In the genomic region with DNA sequence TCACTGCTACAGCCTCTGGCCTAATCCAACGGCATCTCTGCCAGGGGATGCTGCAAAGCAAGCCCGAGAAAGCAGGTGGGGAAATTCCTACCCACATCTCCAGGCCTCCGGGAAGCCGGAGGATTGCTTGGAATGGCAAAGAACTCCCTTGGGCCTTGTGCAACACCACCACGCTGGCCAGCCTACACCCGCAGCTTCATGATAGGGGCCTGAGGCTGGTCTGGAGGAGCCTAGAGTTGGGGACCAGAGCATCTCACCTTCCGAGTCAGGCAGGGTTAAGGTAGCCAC, we compare ENCODE assay signal across 15 cellular contexts. TPM values are rescaled to one million over a fixed set of nuclear protein-coding genes. Genes with fewer than 3 reads are reported as not detected.
DNase-seq lines count a peak whose midpoint lies in the region; ATAC-seq and TF ChIP-seq lines count a peak whose summit lies in the region.
"Had no signal": no experiment of that assay in that cellular context is flagged by ENCODE, and none has a peak within 500 bp of the region (broad histone marks: within the 10 kb centered on the region; RNA-seq: fewer than 3 reads in every experiment).

No MANE protein-coding gene starts in this region.

- WGBS in IMR-90 (ENCODE audit: extremely low coverage in 2 of 2, insufficient read length in 1 of 2), 2 experiments = 100% methylated on average over 3 of the region's 7 CpGs; no CpG with 5 or more reads in 1 of the 2 experiments

- H3K27me3 ChIP-seq in IMR-90 (ENCODE audit: control insufficient read depth, insufficient read depth, low read length) = no peaks in the 10 kb centered on the region
- H3K27me3 ChIP-seq in neural progenitor cell = no peaks in the 10 kb centered on the region
- H3K27me3 ChIP-seq: adrenal gland had no signal

- no peak overlapping the region for H3K9ac ChIP-seq in IMR-90 (ENCODE audit: low read depth, low read length)
- H3K9ac ChIP-seq in neural progenitor cell = no peak overlapping the region

- H3K4me1 ChIP-seq in IMR-90 (ENCODE audit: control insufficient read depth, insufficient read depth, low read length) = no peaks in the 10 kb centered on the region
- H3K4me1 ChIP-seq in neural progenitor cell = no peaks in the 10 kb centered on the region
- H3K4me1 ChIP-seq: adrenal gland, prostate gland had no signal

- peaks cover 100% of the 10 kb centered on the region for H3K36me3 Mint-ChIP-seq in dendritic cell treated with granulocyte-macrophage colony-stimulating factor and Interleukin-4, amounts not matched to agents 40 ng/mL and 50 ng/mL, for 4 days (ENCODE audit: low read depth)
- H3K36me3 Mint-ChIP-seq in neural progenitor cell = peaks cover 27% of the 10 kb centered on the region

- ATAC-seq in IMR-90 (ENCODE audit: low read depth) (no peak), HG03354 (IDR thresholded peaks at IDR 0.05; ENCODE audit: poor library complexity, severe bottlenecking, unreplicated experiment) (no peak), SK-N-SH treated with all-trans-retinoic acid at 6 μM for 48 hours (no peak)
- ATAC-seq: left cardiac atrium had no signal

- peaks cover 0 to 5% of the 10 kb centered on the region in 2 experiments; a peak in 1 of 4 replicates for H3K79me1 ChIP-seq in IMR-90 (ENCODE audit: low read depth in 1 of 2, low read length in 2 of 2)

- H2AFZ ChIP-seq in IMR-90 (replicated peaks; ENCODE audit: low read length, poor library complexity) (no peak overlapping the region), neural progenitor cell (replicated peaks) (no peak overlapping the region)

- in situ Hi-C loops in IMR-90 (cut with MboI; ENCODE audit: low sequenced_read_pairs) = no loop called here

- no peak overlapping the region for H2BK15ac ChIP-seq in IMR-90 (ENCODE audit: low read depth, low read length)

- peak overlapping the region; percentile 59 for H3K27ac Mint-ChIP-seq in dendritic cell treated with granulocyte-macrophage colony-stimulating factor and Interleukin-4, amounts not matched to agents 40 ng/mL and 50 ng/mL, for 4 days
- peak overlapping the region; percentile 60 for H3K27ac Mint-ChIP-seq in neural progenitor cell
- H3K27ac Mint-ChIP-seq: activated CD4-positive, alpha-beta T cell treated with anti-CD3 and anti-CD28 coated beads, Interleukin-2, amount 10 ng/mL, durations not matched to agents 7 days and 5 days; T-helper 2 cell treated with Interferon-gamma antibody and Interleukin-4, amounts not matched to agents 5 μg/mL and 100 μg/mL, for 36 hours had no signal

- H2AK9ac ChIP-seq in IMR-90 (replicated peaks; ENCODE audit: low read depth, low read length, poor library complexity) = peak overlapping the region; percentile 59

- H2AK5ac ChIP-seq in IMR-90 (ENCODE audit: low read depth, low read length) = no peak overlapping the region

- no peak overlapping the region for H3K4ac ChIP-seq in IMR-90 (ENCODE audit: low read depth, low read length)

- H4K5ac ChIP-seq in IMR-90 (ENCODE audit: low read depth, low read length) = no peak overlapping the region

- no peak overlapping the region for H4K91ac ChIP-seq in IMR-90 (ENCODE audit: insufficient read depth, low read depth, low read length)

- BruUV-seq in IMR-90 (replicated peaks; lab: Mats Ljungman, UMichigan) = no TSS peak

- no peak overlapping the region for H2BK120ac ChIP-seq in IMR-90 (ENCODE audit: low read depth, low read length)

- no peak overlapping the region for H2BK5ac ChIP-seq in IMR-90 (ENCODE audit: low read depth, low read length, poor library complexity, severe bottlenecking)

- H3K4me3 ChIP-seq in IMR-90 (ENCODE audit: insufficient read depth, low read depth, low read length) = no peak overlapping the region
- no peak overlapping the region for H3K4me3 ChIP-seq in neural progenitor cell
- H3K4me3 ChIP-seq: adrenal gland, prostate gland had no signal

- no peak overlapping the region for H3K14ac ChIP-seq in IMR-90 (replicated peaks; ENCODE audit: low read depth, low read length)

- H4K20me1 ChIP-seq in IMR-90 (ENCODE audit: insufficient read depth, low read length) (peaks cover 17% of the 10 kb centered on the region), neural progenitor cell (ENCODE audit: low read depth) (peaks cover 8% of the 10 kb centered on the region)

- no peak for TF ChIP-seq RAD21 in IMR-90 (IDR thresholded peaks at IDR 0.05; ENCODE audit: low read length)

- no peak overlapping the region for H4K8ac ChIP-seq in IMR-90 (ENCODE audit: low read depth in 2 of 2, low read length in 2 of 2)

- no peak overlapping the region for H3K18ac ChIP-seq in IMR-90 (ENCODE audit: low read depth, low read length)

- TF ChIP-seq POLR2A in IMR-90 (IDR thresholded peaks at IDR 0.05; ENCODE audit: low read depth, low read length) = no peak

- POLR2A ChIA-PET in IMR-90 (lab: Charles Lee; ENCODE audit: unreplicated experiment) = no interaction called here

- H3K36me3 ChIP-seq in IMR-90 (ENCODE audit: control insufficient read depth, insufficient read depth, low read length) (peaks cover 91% of the 10 kb centered on the region), neural progenitor cell (no peaks in the 10 kb centered on the region)

- CTCF ChIA-PET in IMR-90 (lab: Yijun Ruan, JAX) = interaction anchor here (1.0 to 1.2 kb wide), 2 partner anchors 8 to 9 kb away, joined by 5 to 7 read pairs; no protein-coding TSS in a partner anchor

- H3K27me3 Mint-ChIP-seq in dendritic cell treated with granulocyte-macrophage colony-stimulating factor and Interleukin-4, amounts not matched to agents 40 ng/mL and 50 ng/mL, for 4 days = no peaks in the 10 kb centered on the region
- H3K27me3 Mint-ChIP-seq in neural progenitor cell (ENCODE audit: insufficient read depth, low read depth) = peaks cover 11% of the 10 kb centered on the region
- H3K27me3 Mint-ChIP-seq: activated CD4-positive, alpha-beta T cell treated with anti-CD3 and anti-CD28 coated beads, Interleukin-2, amount 10 ng/mL, durations not matched to agents 7 days and 5 days had no signal

- intact Hi-C loops in IMR-90 (cut with micrococcal nuclease) = no loop called here
- intact Hi-C loops in dendritic cell treated with granulocyte-macrophage colony-stimulating factor and Interleukin-4, amounts not matched to agents 40 ng/mL and 50 ng/mL, for 4 days (cut with micrococcal nuclease) = no loop called here

- H3K79me2 ChIP-seq in neural progenitor cell (ENCODE audit: low read depth) = no peaks in the 10 kb centered on the region

- H3K4me3 Mint-ChIP-seq in dendritic cell treated with granulocyte-macrophage colony-stimulating factor and Interleukin-4, amounts not matched to agents 40 ng/mL and 50 ng/mL, for 4 days = no peak overlapping the region
- no peak overlapping the region for H3K4me3 Mint-ChIP-seq in neural progenitor cell
- H3K4me3 Mint-ChIP-seq: activated CD4-positive, alpha-beta T cell treated with anti-CD3 and anti-CD28 coated beads, Interleukin-2, amount 10 ng/mL, durations not matched to agents 7 days and 5 days; T-helper 2 cell treated with Interferon-gamma antibody and Interleukin-4, amounts not matched to agents 5 μg/mL and 100 μg/mL, for 36 hours had no signal

- no peaks in the 10 kb centered on the region for H3K9me1 ChIP-seq in IMR-90 (ENCODE audit: insufficient read depth, low read length)

- no peak for TF ChIP-seq CTCF in IMR-90 (conservative IDR thresholded peaks at IDR 0.05; ENCODE audit: low read depth, low read length)
- no peak for TF ChIP-seq CTCF in neural progenitor cell (IDR thresholded peaks at IDR 0.05)

- H3K4me2 ChIP-seq in IMR-90 (ENCODE audit: low read depth, low read length) (no peak overlapping the region), neural progenitor cell (no peak overlapping the region)

- dilution Hi-C loops in IMR-90 (cut with HindIII; ENCODE audit: low sequenced_read_pairs, unreplicated experiment) = no loop called here

- no peak overlapping the region for H3K23ac ChIP-seq in IMR-90 (ENCODE audit: low read depth, low read length)

- H3K9me3 ChIP-seq in IMR-90 (ENCODE audit: control insufficient read depth, insufficient read depth, low read length) (no peaks in the 10 kb centered on the region), neural progenitor cell (ENCODE audit: low read depth) (no peaks in the 10 kb centered on the region)
- H3K9me3 ChIP-seq: adrenal gland, prostate gland had no signal

- H3K9me3 Mint-ChIP-seq in dendritic cell treated with granulocyte-macrophage colony-stimulating factor and Interleukin-4, amounts not matched to agents 40 ng/mL and 50 ng/mL, for 4 days = no peaks in the 10 kb centered on the region
- H3K9me3 Mint-ChIP-seq in neural progenitor cell = no peaks in the 10 kb centered on the region
- H3K9me3 Mint-ChIP-seq: activated CD4-positive, alpha-beta T cell treated with anti-CD3 and anti-CD28 coated beads, Interleukin-2, amount 10 ng/mL, durations not matched to agents 7 days and 5 days; T-helper 2 cell treated with Interferon-gamma antibody and Interleukin-4, amounts not matched to agents 5 μg/mL and 100 μg/mL, for 36 hours had no signal

- peaks cover 33% of the 10 kb centered on the region for H3F3A ChIP-seq in neural progenitor cell (ENCODE audit: low read depth)

- H2BK20ac ChIP-seq in IMR-90 (ENCODE audit: low read depth, low read length) = no peak overlapping the region

- H3K4me1 Mint-ChIP-seq in dendritic cell treated with granulocyte-macrophage colony-stimulating factor and Interleukin-4, amounts not matched to agents 40 ng/mL and 50 ng/mL, for 4 days (ENCODE audit: low read depth) = peaks cover 79% of the 10 kb centered on the region
- H3K4me1 Mint-ChIP-seq in neural progenitor cell = no peaks in the 10 kb centered on the region

- no peak overlapping the region for H3K56ac ChIP-seq in IMR-90 (ENCODE audit: extremely low read depth, insufficient read depth, low read length)

- H3K27ac ChIP-seq in IMR-90 (ENCODE audit: insufficient read depth, low read length) = no peak overlapping the region
- H3K27ac ChIP-seq in neural progenitor cell = peak overlapping the region; percentile 49
- H3K27ac ChIP-seq: prostate gland had no signal

- DNase-seq in AG08395 (ENCODE audit: low spot score) = peak; percentile 24
- no peak for DNase-seq in IMR-90
- no peak for DNase-seq in neural progenitor cell (ENCODE audit: low spot score)
- no peak for DNase-seq in SW480 (ENCODE audit: low spot score)
- DNase-seq in central memory CD4-positive, alpha-beta T cell = no peak
- DNase-seq: hippocampal formation, left cardiac atrium, NCI-H2171 had no signal

RNA-seq across cellular contexts. Expression of a gene that starts 20.3 kb away (rescaled TPM):
- total RNA-seq in IMR-90 (2012; rRNA removed) (12.8 and 15.1 TPM in 2 replicates), neural progenitor cell (ENCODE audit: low replicate concordance) (28.0 and 37.3 TPM in 2 replicates)
- polyA plus RNA-seq in IMR-90 (2012; rRNA removed) = 35.2 and 37.7 TPM in 2 replicates
- 11.8 and 16.9 TPM in 2 replicates for polyA plus RNA-seq in IMR-90 (2012; cell fraction: cytosol; rRNA removed)
- polyA plus RNA-seq in IMR-90 (2012; cell fraction: nucleus; rRNA removed; ENCODE audit: low replicate concordance) = 173 and 223 TPM in 2 replicates

RNA-seq across cellular contexts. Expression of a gene that starts 20.6 kb away (rescaled TPM):
- total RNA-seq in IMR-90 (2012; rRNA removed) = 55.9 and 62.5 TPM in 2 replicates
- polyA plus RNA-seq in IMR-90 (2012; rRNA removed) = 60.5 and 70.3 TPM in 2 replicates
- 35.4 and 53.8 TPM in 2 replicates for polyA plus RNA-seq in IMR-90 (2012; cell fraction: cytosol; rRNA removed)
- polyA plus RNA-seq in IMR-90 (2012; cell fraction: nucleus; rRNA removed; ENCODE audit: low replicate concordance) = 22.2 and 34.6 TPM in 2 replicates
- total RNA-seq in neural progenitor cell (ENCODE audit: low replicate concordance) = 43.3 and 48.7 TPM in 2 replicates

RNA-seq across cellular contexts. Expression of a gene that starts 29.9 kb away (rescaled TPM):
- 3.3 and 4.1 TPM in 2 replicates for total RNA-seq in IMR-90 (2012; rRNA removed)
- polyA plus RNA-seq in IMR-90 (2012; rRNA removed) = 6.9 and 7.7 TPM in 2 replicates
- 7.9 and 11.1 TPM in 2 replicates for polyA plus RNA-seq in IMR-90 (2012; cell fraction: cytosol; rRNA removed)
- 5.9 and 6.9 TPM in 2 replicates for polyA plus RNA-seq in IMR-90 (2012; cell fraction: nucleus; rRNA removed; ENCODE audit: low replicate concordance)
- total RNA-seq in neural progenitor cell (ENCODE audit: low replicate concordance) = 17.7 and 27.5 TPM in 2 replicates

RNA-seq across cellular contexts. Expression of a gene that starts 35.6 kb away (rescaled TPM):
- total RNA-seq in IMR-90 (2012; rRNA removed) = 26.7 and 29.4 TPM in 2 replicates
- 54.4 and 59.3 TPM in 2 replicates for polyA plus RNA-seq in IMR-90 (2012; rRNA removed)
- 43.9 and 54.4 TPM in 2 replicates for polyA plus RNA-seq in IMR-90 (2012; cell fraction: cytosol; rRNA removed)
- polyA plus RNA-seq in IMR-90 (2012; cell fraction: nucleus; rRNA removed; ENCODE audit: low replicate concordance) = 198 and 233 TPM in 2 replicates
- 58.2 and 88.6 TPM in 2 replicates for total RNA-seq in neural progenitor cell (ENCODE audit: low replicate concordance)

RNA-seq across cellular contexts. Expression of a gene that starts 48.1 kb away (rescaled TPM):
- total RNA-seq in IMR-90 (2012; rRNA removed) (8.3 and 9.1 TPM in 2 replicates), neural progenitor cell (ENCODE audit: low replicate concordance) (5.2 and 10.4 TPM in 2 replicates)
- polyA plus RNA-seq in IMR-90 (2012; rRNA removed) = 9.2 and 10.1 TPM in 2 replicates
- 6.8 and 8.2 TPM in 2 replicates for polyA plus RNA-seq in IMR-90 (2012; cell fraction: cytosol; rRNA removed)
- polyA plus RNA-seq in IMR-90 (2012; cell fraction: nucleus; rRNA removed; ENCODE audit: low replicate concordance) = 7.1 and 9.9 TPM in 2 replicates
